ENCODE assay signal across 21 cellular contexts in the genomic region with DNA sequence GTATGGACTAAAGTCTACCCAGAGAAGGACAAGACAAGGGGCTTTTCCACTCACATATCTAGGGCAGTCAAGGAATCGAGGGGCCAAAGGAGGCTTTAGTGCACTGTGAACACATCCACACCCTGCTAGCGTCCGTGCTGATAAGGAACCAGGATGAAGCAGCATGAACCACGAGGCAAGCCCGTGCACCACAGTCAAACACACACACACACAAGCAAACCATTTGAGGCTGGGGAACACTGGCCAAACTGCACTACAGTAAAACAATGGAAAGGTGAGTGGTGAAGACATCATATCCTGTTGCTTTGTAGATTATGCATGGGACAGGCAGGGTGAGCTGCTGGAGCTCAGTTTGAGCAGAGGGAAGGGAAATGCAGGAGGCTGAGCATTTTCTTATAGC.
DNase-seq lines count a peak whose midpoint lies in the region; FAIRE-seq and TF ChIP-seq lines count a peak whose summit lies in the region.
"Had no signal": no experiment of that assay in that cellular context is flagged by ENCODE, and none has a peak within 500 bp of the region (broad histone marks: within the 10 kb centered on the region; RNA-seq: fewer than 3 reads in every experiment).

No MANE protein-coding gene starts in this region.

- no peak overlapping the region for H2AFZ ChIP-seq in Loucy (ENCODE audit: low read length)
- no peak overlapping the region for H2AFZ ChIP-seq in H1 (ENCODE audit: low read length)
- no peak overlapping the region for H2AFZ ChIP-seq in hepatocyte
- H2AFZ ChIP-seq in parathyroid adenoma: no peak overlapping the region
- H2AFZ ChIP-seq: GM23248 had no signal

- CTCF ChIA-PET in H1 (lab: Charles Lee; ENCODE audit: partially characterized antibody): interaction anchor here (1.0 to 1.7 kb wide), 3 partner anchors 9 to 14 kb away, joined by 3 to 5 read pairs (median 4); no protein-coding TSS in a partner anchor

- H4K5ac ChIP-seq in H1 (ENCODE audit: insufficient read length, low read depth, low read length): no peak overlapping the region

- no peaks in the 10 kb centered on the region for H3K79me1 ChIP-seq in H1 (ENCODE audit: low read depth, low read length)

- no peaks in the 10 kb centered on the region for H3K27me3 ChIP-seq in Loucy (ENCODE audit: insufficient read depth, low read length, poor library complexity, severe bottlenecking)
- H3K27me3 ChIP-seq in H1 (replicated peaks in 1 of 4; ENCODE audit: control insufficient read depth in 3 of 4, extremely low read depth in 1 of 4, insufficient read depth in 3 of 4, low read length in 3 of 4): no peaks in the 10 kb centered on the region
- no peaks in the 10 kb centered on the region for H3K27me3 ChIP-seq in hepatocyte
- no peaks in the 10 kb centered on the region for H3K27me3 ChIP-seq in parathyroid adenoma (ENCODE audit: control insufficient read depth, insufficient read depth, low read length)
- H3K27me3 ChIP-seq: transverse colon had no signal

- no peak overlapping the region for H3K4ac ChIP-seq in H1 (replicated peaks; ENCODE audit: insufficient read length, low read depth, low read length)

- TF ChIP-seq POLR2A in H1 (IDR thresholded peaks at IDR 0.05; ENCODE audit: control extremely low read depth in 1 of 2, low read depth in 2 of 2, low read length in 2 of 2): no peak

- H3K4me3 ChIP-seq in Loucy (ENCODE audit: low read length, poor library complexity, severe bottlenecking): no peak overlapping the region
- H3K4me3 ChIP-seq in H1 (ENCODE audit: extremely low read depth in 1 of 4, insufficient read depth in 2 of 4, low read depth in 3 of 4, low read length in 4 of 4): no peak overlapping the region
- H3K4me3 ChIP-seq in hepatocyte: no peak overlapping the region
- no peak overlapping the region for H3K4me3 ChIP-seq in parathyroid adenoma (ENCODE audit: low read depth, low read length)
- H3K4me3 ChIP-seq: GM23248, smooth muscle cell, transverse colon had no signal

- H2BK5ac ChIP-seq in H1 (ENCODE audit: low read depth, low read length): 0 out of 2 replicates have a peak overlapping the region, but pooled peaks have one; percentile 3

- H3K9ac ChIP-seq in Loucy (ENCODE audit: low read depth, low read length, poor library complexity, severe bottlenecking) (peak overlapping the region; percentile 31), H1 (replicated peaks in 1 of 4; ENCODE audit: extremely low read depth in 1 of 4, low read depth in 3 of 4, low read length in 3 of 4) (no peak overlapping the region), parathyroid adenoma (no peak overlapping the region)
- H3K9ac ChIP-seq: GM23248 had no signal

- no peak overlapping the region for H2BK15ac ChIP-seq in H1 (ENCODE audit: low read length)

- H3K18ac ChIP-seq in H1 (ENCODE audit: extremely low read depth, low read length): no peak overlapping the region

- POLR2A ChIA-PET in H1 (lab: Charles Lee; ENCODE audit: partially characterized antibody): no interaction called here

- no peak overlapping the region; the same call in 1 of the 2 replicates for H4K8ac ChIP-seq in H1 (ENCODE audit: extremely low read depth, insufficient read depth, low read length)

- DNase-seq in H1 (ENCODE audit: low read depth in 1 of 2, low spot score in 2 of 2): peak in 1 of 2 experiments; percentile 39
- peak; percentile 36 for DNase-seq in hepatocyte (ENCODE audit: low spot score)
- no peak for DNase-seq in NCI-H774 (lab: John Stamatoyannopoulos, UW)
- no peak for DNase-seq in activated naive CD4-positive, alpha-beta T cell treated with Interleukin-2 at 50 U/mL for 16 hours
- DNase-seq in NCI-H2227 treated with DMSO at 0.1 percent for 48 hours (lab: John Stamatoyannopoulos, UW): no peak
- DNase-seq: activated naive CD8-positive, alpha-beta T cell treated with anti-CD3 and anti-CD28 coated beads for 36 hours; CD4-positive, alpha-beta T cell; GM23248; hippocampal formation; Karpas-422; kidney glomerular epithelial cell; NCI-H1048; NCI-H2029; NCI-H446; NK-92 treated with Interleukin-12 subunit alpha and Interleukin-12 subunit beta, amount 100 ng/mL, for 24 hours; stimulated activated CD4-positive, alpha-beta T cell treated with anti-CD3 and anti-CD28 coated beads, Interleukin-4, amount 100 ng/mL, for 1 hour; stimulated activated naive CD8-positive, alpha-beta T cell treated with anti-CD3 and anti-CD28 coated beads, Interleukin-15, amount 100 ng/mL, for 72 hours; transverse colon had no signal

- H3K79me2 ChIP-seq in Loucy (ENCODE audit: insufficient read depth, low read length) (no peaks in the 10 kb centered on the region), H1 (ENCODE audit: control insufficient read depth in 1 of 2, insufficient read depth in 2 of 2, low read length in 2 of 2) (no peaks in the 10 kb centered on the region), hepatocyte (no peaks in the 10 kb centered on the region), parathyroid adenoma (no peaks in the 10 kb centered on the region)

- no peak for FAIRE-seq in H1 (lab: Jason Lieb, UNC)

- no peak for TF ChIP-seq EP300 in H1 (IDR thresholded peaks at IDR 0.05; ENCODE audit: borderline replicate concordance in 1 of 2, low read depth in 2 of 2, low read length in 2 of 2)

- TF ChIP-seq RAD21 in H1 (IDR thresholded peaks at IDR 0.05 in 1 of 2, conservative IDR thresholded peaks at IDR 0.05 in 1 of 2; ENCODE audit: low read depth in 2 of 2, low read length in 2 of 2): no peak

- H3K4me1 ChIP-seq in Loucy (ENCODE audit: insufficient read depth, low read length, poor library complexity, severe bottlenecking): peaks cover 34% of the 10 kb centered on the region
- peaks cover 0 to 2% (median 0%) of the 10 kb centered on the region in 4 experiments; a peak in 1 of 7 replicates for H3K4me1 ChIP-seq in H1 (replicated peaks in 1 of 4; ENCODE audit: control insufficient read depth in 3 of 4, insufficient read depth in 4 of 4, low read length in 3 of 4)
- H3K4me1 ChIP-seq in hepatocyte (ENCODE audit: insufficient read depth): no peaks in the 10 kb centered on the region
- peaks cover 80% of the 10 kb centered on the region for H3K4me1 ChIP-seq in parathyroid adenoma
- H3K4me1 ChIP-seq: transverse colon had no signal

- H2BK12ac ChIP-seq in H1 (ENCODE audit: low read depth, low read length): no peak overlapping the region

- H4K91ac ChIP-seq in H1 (replicated peaks; ENCODE audit: insufficient read length, low read length): no peak overlapping the region

- H3K36me3 ChIP-seq in Loucy (ENCODE audit: insufficient read depth, low read length): no peaks in the 10 kb centered on the region
- peaks cover 0 to 6% (median 2%) of the 10 kb centered on the region in 4 experiments; a peak in 2 of 8 replicates for H3K36me3 ChIP-seq in H1 (ENCODE audit: control insufficient read depth in 2 of 4, insufficient read depth in 4 of 4, low read length in 3 of 4)
- H3K36me3 ChIP-seq in hepatocyte (replicated peaks; ENCODE audit: insufficient read depth, low read depth): no peaks in the 10 kb centered on the region
- no peaks in the 10 kb centered on the region for H3K36me3 ChIP-seq in parathyroid adenoma (ENCODE audit: control insufficient read depth, insufficient read depth, low read length)
- H3K36me3 ChIP-seq: transverse colon had no signal

- H3K4me2 ChIP-seq in Loucy (ENCODE audit: low read depth, low read length, poor library complexity, severe bottlenecking) (peak overlapping the region; percentile 55), H1 (ENCODE audit: insufficient read depth in 1 of 2, low read depth in 2 of 2, low read length in 2 of 2) (no peak overlapping the region), hepatocyte (no peak overlapping the region), parathyroid adenoma (ENCODE audit: low read length) (no peak overlapping the region)
- H3K4me2 ChIP-seq: smooth muscle cell had no signal

- no peak overlapping the region for H3K23ac ChIP-seq in H1 (ENCODE audit: insufficient read length)

- WGBS in H1 (ENCODE audit: extremely low coverage in 1 of 2, insufficient coverage in 1 of 2, insufficient read length in 1 of 2, insufficient replicate concordance in 2 of 2, low coverage in 1 of 2, low lambda C conversion rate in 2 of 2, missing lambda C conversion rate in 1 of 2), 2 experiments: 91% methylated on average over 5 of the region's 5 CpGs; no CpG with 5 or more reads in 1 of the 2 experiments
- WGBS in hepatocyte (ENCODE audit: low lambda C conversion rate, missing lambda C conversion rate): 19% methylated on average over 5 of the region's 5 CpGs

- TF ChIP-seq CTCF in Loucy (conservative IDR thresholded peaks at IDR 0.05; ENCODE audit: low read length) (no peak), H1 (IDR thresholded peaks at IDR 0.05; ENCODE audit: control extremely low read depth in 1 of 3, insufficient read depth in 1 of 3, low read depth in 1 of 3, low read length in 3 of 3) (no peak), hepatocyte (IDR thresholded peaks at IDR 0.05; ENCODE audit: poor library complexity) (no peak), parathyroid adenoma (IDR thresholded peaks at IDR 0.05) (no peak)

- H3K9me2 ChIP-seq in Loucy (replicated peaks; ENCODE audit: low read depth, low read length): no peaks in the 10 kb centered on the region
- no peaks in the 10 kb centered on the region for H3K9me2 ChIP-seq in hepatocyte (replicated peaks; ENCODE audit: insufficient read depth)

- H3K14ac ChIP-seq in H1 (ENCODE audit: insufficient read length): no peak overlapping the region

- H3K9me3 ChIP-seq in Loucy (ENCODE audit: insufficient read depth, low read depth, low read length) (no peaks in the 10 kb centered on the region), H1 (ENCODE audit: insufficient read depth in 2 of 2, low read depth in 1 of 2, low read length in 1 of 2) (no peaks in the 10 kb centered on the region), hepatocyte (ENCODE audit: low read depth) (no peaks in the 10 kb centered on the region), parathyroid adenoma (ENCODE audit: control insufficient read depth, low read length) (no peaks in the 10 kb centered on the region)
- H3K9me3 ChIP-seq: transverse colon had no signal

- peak overlapping the region; percentile 40; the same call in 1 of the 2 replicates for H3K27ac ChIP-seq in H1 (ENCODE audit: low read depth, low read length)
- H3K27ac ChIP-seq in hepatocyte: no peak overlapping the region
- peak overlapping the region; percentile 73 for H3K27ac ChIP-seq in parathyroid adenoma
- H3K27ac ChIP-seq: GM23248, transverse colon had no signal

- no peak overlapping the region for H2BK120ac ChIP-seq in H1 (replicated peaks; ENCODE audit: low read depth, low read length)

- H3K23me2 ChIP-seq in H1 (ENCODE audit: low read depth, low read length): no peaks in the 10 kb centered on the region

- H2BK20ac ChIP-seq in H1 (ENCODE audit: low read length): no peak overlapping the region

- no peaks in the 10 kb centered on the region for H4K20me1 ChIP-seq in Loucy (ENCODE audit: insufficient read depth, low read length, poor library complexity, severe bottlenecking)
- peaks cover 0 to 2% of the 10 kb centered on the region in 2 experiments for H4K20me1 ChIP-seq in H1 (replicated peaks in 1 of 2; ENCODE audit: control insufficient read depth in 1 of 2, insufficient read depth in 2 of 2, low read length in 2 of 2)
- H4K20me1 ChIP-seq in hepatocyte (ENCODE audit: insufficient read depth, poor library complexity, severe bottlenecking): no peaks in the 10 kb centered on the region

- H3F3A ChIP-seq in Loucy (ENCODE audit: low read depth): no peaks in the 10 kb centered on the region

- no peak overlapping the region for H3K56ac ChIP-seq in H1 (replicated peaks; ENCODE audit: insufficient read length, low read depth, low read length)

- no peak overlapping the region for H2AK5ac ChIP-seq in H1 (ENCODE audit: low read depth, low read length)
